ENCODE assay signal across 10 cellular contexts in the genomic region with DNA sequence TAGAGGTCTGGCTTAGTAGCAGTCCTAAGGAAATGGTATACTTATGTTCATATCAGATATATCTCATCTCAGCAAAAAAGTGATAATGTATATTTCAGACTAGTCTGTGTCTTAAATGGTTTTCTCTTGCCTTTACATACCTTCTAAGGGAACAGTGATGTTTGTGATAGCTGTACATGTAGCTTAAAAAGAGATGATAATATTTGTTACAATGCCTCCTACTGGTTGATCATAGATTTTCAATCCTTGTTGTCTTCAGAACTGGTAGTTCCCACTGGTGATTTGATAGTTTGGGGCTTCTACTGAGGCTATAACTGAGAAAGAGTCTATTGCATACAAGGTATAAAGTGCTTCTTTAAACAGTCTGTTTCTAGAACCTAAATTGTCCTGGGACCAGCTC.
DNase-seq lines count a peak whose midpoint lies in the region; ATAC-seq, FAIRE-seq and TF ChIP-seq lines count a peak whose summit lies in the region.
"Had no signal": no experiment of that assay in that cellular context is flagged by ENCODE, and none has a peak within 500 bp of the region (broad histone marks: within the 10 kb centered on the region; RNA-seq: fewer than 3 reads in every experiment).

No MANE protein-coding gene starts in this region.

- FAIRE-seq in A204.1 (lab: Jason Lieb, UNC): peak; percentile 86

- H3K4me3 ChIP-seq in GM06990 (replicated peaks; ENCODE audit: low read depth, low read length): no peak overlapping the region
- H3K4me3 ChIP-seq in epithelial cell of esophagus (ENCODE audit: low read length): no peak overlapping the region
- H3K4me3 ChIP-seq: SJCRH30 had no signal

- H3K36me3 ChIP-seq in GM06990 (ENCODE audit: control insufficient read depth, insufficient read depth, low read length): no peaks in the 10 kb centered on the region
- H3K36me3 ChIP-seq: SJCRH30 had no signal

- DNase-seq in GM06990 (ENCODE audit: extremely low read depth, insufficient read length): no peak
- DNase-seq in NCI-H460 (ENCODE audit: extremely low read depth, low read depth): peak; percentile 25
- DNase-seq in epithelial cell of esophagus (ENCODE audit: low read depth): peak; percentile 33
- DNase-seq in activated CD4-positive, alpha-beta T cell treated with anti-CD3 and anti-CD28 coated beads for 48 hours: no peak
- DNase-seq in amygdala (lab: John Stamatoyannopoulos, UW): no peak
- DNase-seq: EL had no signal

- H3K27me3 ChIP-seq in GM06990 (replicated peaks; ENCODE audit: control insufficient read depth, insufficient read depth, low read length): no peaks in the 10 kb centered on the region
- H3K27me3 ChIP-seq: SJCRH30 had no signal

- no peak for ATAC-seq in GM19035 (IDR thresholded peaks at IDR 0.05; ENCODE audit: unreplicated experiment)
- ATAC-seq in GM18517 (IDR thresholded peaks at IDR 0.05; ENCODE audit: unreplicated experiment): no peak

- TF ChIP-seq CTCF in GM06990 (IDR thresholded peaks at IDR 0.05; ENCODE audit: insufficient read depth, low read length, poor library complexity, severe bottlenecking) (peak; percentile 33), epithelial cell of esophagus (IDR thresholded peaks at IDR 0.05; ENCODE audit: insufficient read depth, low read depth, low read length, missing control alignments) (peak; percentile 23)

Comparison
In these comparisons a context has a peak if more than half of its experiments do, and no peak if none do; other contexts are left out.
1. DNase-seq: peak in NCI-H460 (single experiment) and epithelial cell of esophagus (single experiment); none in GM06990 (single experiment), activated CD4-positive, alpha-beta T cell treated with anti-CD3 and anti-CD28 coated beads for 48 hours (single experiment) and amygdala (0 of 56).